9 cellular contexts compared by ENCODE assay signal in the genomic region with DNA sequence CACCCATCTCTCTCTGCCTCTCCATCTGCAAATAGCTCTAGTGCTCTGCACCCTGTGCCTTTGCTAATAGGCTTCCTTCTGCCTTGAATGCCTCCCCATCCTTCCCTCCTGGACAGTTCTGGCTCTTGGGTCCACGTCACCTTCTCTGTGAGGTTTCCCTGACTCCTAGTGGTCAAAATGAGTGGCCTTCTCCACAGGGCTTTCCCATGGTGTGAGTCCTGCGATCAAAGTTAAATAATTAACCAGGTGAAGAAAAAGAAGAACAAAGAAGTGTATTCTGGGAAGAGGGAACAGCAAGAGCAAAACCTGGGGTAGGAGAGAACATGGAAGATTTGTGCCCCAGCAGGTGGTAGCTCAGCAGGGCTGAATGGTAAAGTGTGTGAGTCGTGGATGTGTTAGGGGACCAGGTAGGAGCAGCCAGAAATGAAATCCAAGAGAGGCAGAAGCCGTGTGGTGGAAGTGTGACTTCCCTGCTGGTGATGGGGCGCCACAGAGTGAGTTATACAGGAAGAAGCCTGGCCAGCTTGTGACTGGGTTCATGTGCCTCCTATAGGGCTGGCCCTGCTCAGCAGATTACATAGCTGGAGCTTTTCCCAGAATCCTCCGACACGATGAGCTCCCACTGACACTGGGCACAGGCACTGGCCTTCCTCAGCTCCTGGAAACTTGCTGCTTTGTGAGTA.
DNase-seq lines count a peak whose midpoint lies in the region; ATAC-seq lines count a peak whose summit lies in the region.
"Had no signal": no experiment of that assay in that cellular context is flagged by ENCODE, and none has a peak within 500 bp of the region (broad histone marks: within the 10 kb centered on the region; RNA-seq: fewer than 3 reads in every experiment).

No MANE protein-coding gene starts in this region.

- ATAC-seq in left lobe of liver = peak; percentile 90
- no peak for ATAC-seq in HG03469 (IDR thresholded peaks at IDR 0.05; ENCODE audit: unreplicated experiment)
- ATAC-seq in GM21515 (IDR thresholded peaks at IDR 0.05; ENCODE audit: unreplicated experiment) = no peak

- H3K27me3 ChIP-seq in neuronal stem cell (ENCODE audit: control insufficient read depth in 3 of 3, insufficient read depth in 3 of 3, low read depth in 1 of 3, low read length in 3 of 3) = no peaks in the 10 kb centered on the region

- peaks cover 0 to 3% of the 10 kb centered on the region in 2 donors for H3K4me1 ChIP-seq in neuronal stem cell (ENCODE audit: control insufficient read depth in 2 of 2, insufficient read depth in 1 of 2, low read depth in 1 of 2, low read length in 2 of 2)

- no peaks in the 10 kb centered on the region for H3K36me3 ChIP-seq in neuronal stem cell (replicated peaks in 1 of 2; ENCODE audit: control insufficient read depth in 2 of 2, insufficient read depth in 2 of 2, low read length in 2 of 2)

- H4K91ac ChIP-seq in neuronal stem cell (ENCODE audit: low read depth, low read length, poor library complexity) = no peak overlapping the region

- H3K4ac ChIP-seq in neuronal stem cell (ENCODE audit: low read length) = no peak overlapping the region

- no peak overlapping the region for H3K4me2 ChIP-seq in neuronal stem cell (ENCODE audit: insufficient read depth, low read length, poor library complexity, severe bottlenecking)

- no peak overlapping the region for H3K4me3 ChIP-seq in neuronal stem cell (ENCODE audit: low read length in 2 of 2)

- no peak overlapping the region for H2BK120ac ChIP-seq in neuronal stem cell (ENCODE audit: low read depth, low read length)

- no peak overlapping the region for H2AFZ ChIP-seq in neuronal stem cell (ENCODE audit: low read length)

- H2AK5ac ChIP-seq in neuronal stem cell (ENCODE audit: low read depth, low read length) = no peak overlapping the region

- no peak overlapping the region for H3K14ac ChIP-seq in neuronal stem cell (ENCODE audit: low read length)

- H3K27ac ChIP-seq in neuronal stem cell (replicated peaks; ENCODE audit: low read length) = no peak overlapping the region

- no CpG with 5 or more reads among the region's 7 CpGs for WGBS in neuronal stem cell (ENCODE audit: extremely low coverage in 2 of 2, insufficient read length in 2 of 2, insufficient replicate concordance in 1 of 2), 2 donors

- no peak overlapping the region for H3K18ac ChIP-seq in neuronal stem cell (ENCODE audit: low read length)

- peaks cover 0 to 2% of the 10 kb centered on the region in 2 donors for H3K9me3 ChIP-seq in neuronal stem cell (replicated peaks in 1 of 2; ENCODE audit: control insufficient read depth in 2 of 2, insufficient read depth in 1 of 2, low read depth in 1 of 2, low read length in 2 of 2)

- H2BK15ac ChIP-seq in neuronal stem cell (ENCODE audit: low read length) = no peak overlapping the region

- no peak overlapping the region for H3K23ac ChIP-seq in neuronal stem cell (ENCODE audit: low read depth, low read length, poor library complexity)

- no peak overlapping the region for H4K8ac ChIP-seq in neuronal stem cell (ENCODE audit: low read depth, low read length)

- H2BK12ac ChIP-seq in neuronal stem cell (ENCODE audit: low read length) = no peak overlapping the region

- H2BK5ac ChIP-seq in neuronal stem cell (ENCODE audit: low read length) = no peak overlapping the region

- no peak overlapping the region for H3K9ac ChIP-seq in neuronal stem cell (ENCODE audit: low read depth, low read length, poor library complexity)

- DNase-seq in AG08396 (ENCODE audit: low spot score) (peak; percentile 25), HuH-7 (ENCODE audit: low spot score) (peak; percentile 47), cerebellar cortex (ENCODE audit: low spot score) (peak; percentile 98), left lobe of liver (ENCODE audit: low spot score) (no peak), neuronal stem cell (ENCODE audit: low spot score) (no peak)
- DNase-seq in stimulated activated CD4-positive, alpha-beta T cell treated with anti-CD3 and anti-CD28 coated beads, Interleukin-4, amount 100 ng/mL, for 24 hours = no peak
- DNase-seq: NCI-H1092 treated with DMSO at 0.1 percent for 48 hours had no signal

- H3K79me1 ChIP-seq in neuronal stem cell (ENCODE audit: low read depth, low read length) = no peaks in the 10 kb centered on the region

Comparison
In these comparisons a context has a peak if more than half of its experiments do, and no peak if none do; other contexts are left out.
1. DNase-seq: peak in AG08396 (single experiment), HuH-7 (single experiment) and cerebellar cortex (single experiment); none in left lobe of liver (single experiment), neuronal stem cell (single experiment) and stimulated activated CD4-positive, alpha-beta T cell treated with anti-CD3 and anti-CD28 coated beads, Interleukin-4, amount 100 ng/mL, for 24 hours (single experiment).